14 cellular contexts compared by ENCODE assay signal in genomic region chr21:35478096-35479080, GRCh38.
DNase-seq lines count a peak whose midpoint lies in the region; ATAC-seq and TF ChIP-seq lines count a peak whose summit lies in the region.
"Had no signal": no experiment of that assay in that cellular context is flagged by ENCODE, and none has a peak within 500 bp of the region (broad histone marks: within the 10 kb centered on the region; RNA-seq: fewer than 3 reads in every experiment).

No MANE protein-coding gene starts in this region.

- no peak overlapping the region for H3K4me3 Mint-ChIP-seq in chondrocyte (ENCODE audit: unreplicated experiment)
- no peak overlapping the region for H3K4me3 Mint-ChIP-seq in neural progenitor cell
- H3K4me3 Mint-ChIP-seq: activated CD4-positive, alpha-beta memory T cell treated with anti-CD3 and anti-CD28 coated beads for 36 hours; CD8-positive, alpha-beta memory T cell; endodermal cell had no signal

- no peak overlapping the region for H2AFZ ChIP-seq in neural progenitor cell (replicated peaks)

- no peak overlapping the region for H3K9ac ChIP-seq in neural progenitor cell
- H3K9ac ChIP-seq: GM23248 had no signal

- peaks cover 2% of the 10 kb centered on the region for H3K36me3 Mint-ChIP-seq in chondrocyte (ENCODE audit: low read depth)
- no peaks in the 10 kb centered on the region for H3K36me3 Mint-ChIP-seq in neural progenitor cell
- H3K36me3 Mint-ChIP-seq: activated CD4-positive, alpha-beta memory T cell treated with anti-CD3 and anti-CD28 coated beads for 36 hours had no signal

- peak overlapping the region; percentile 45 for H3K27ac Mint-ChIP-seq in chondrocyte (ENCODE audit: unreplicated experiment)
- no peak overlapping the region for H3K27ac Mint-ChIP-seq in neural progenitor cell
- H3K27ac Mint-ChIP-seq: activated CD4-positive, alpha-beta memory T cell treated with anti-CD3 and anti-CD28 coated beads for 36 hours; CD8-positive, alpha-beta memory T cell; endodermal cell had no signal

- no peaks in the 10 kb centered on the region for H3K4me1 ChIP-seq in aorta (ENCODE audit: control insufficient read depth in 1 of 2, insufficient read depth in 2 of 2, low read length in 2 of 2)
- H3K4me1 ChIP-seq in neural progenitor cell, result peaks cover 10% of the 10 kb centered on the region

- H3K79me2 ChIP-seq in neural progenitor cell (ENCODE audit: low read depth), result no peaks in the 10 kb centered on the region

- no peaks in the 10 kb centered on the region for H3K27me3 ChIP-seq in aorta (ENCODE audit: control insufficient read depth in 1 of 2, insufficient read depth in 2 of 2, low read length in 1 of 2)
- H3K27me3 ChIP-seq in neural progenitor cell, result no peaks in the 10 kb centered on the region
- H3K27me3 ChIP-seq: vagina had no signal

- no peaks in the 10 kb centered on the region for H3K36me3 ChIP-seq in aorta (ENCODE audit: control insufficient read depth in 1 of 2, insufficient read depth in 2 of 2, low read length in 1 of 2)
- no peaks in the 10 kb centered on the region for H3K36me3 ChIP-seq in neural progenitor cell
- H3K36me3 ChIP-seq: vagina had no signal

- H3K4me3 ChIP-seq in aorta (ENCODE audit: low read length in 2 of 2) (no peak overlapping the region), neural progenitor cell (no peak overlapping the region)
- H3K4me3 ChIP-seq: GM23248, vagina had no signal

- no peaks in the 10 kb centered on the region for H4K20me1 ChIP-seq in neural progenitor cell (ENCODE audit: low read depth)

- 19 to 27% methylated on average over 5 of the region's 5 CpGs for WGBS in aorta, 2 donors

- no peak overlapping the region for H3K4me2 ChIP-seq in neural progenitor cell

- H3K9me3 ChIP-seq in aorta (ENCODE audit: control insufficient read depth, low read length) (no peaks in the 10 kb centered on the region), neural progenitor cell (ENCODE audit: low read depth) (peaks cover 10% of the 10 kb centered on the region)
- H3K9me3 ChIP-seq: vagina had no signal

- TF ChIP-seq CTCF in chondrocyte (IDR thresholded peaks at IDR 0.05) (no peak), neural progenitor cell (IDR thresholded peaks at IDR 0.05) (no peak)

- intact Hi-C loops in aorta (cut with DNase I), result no loop called here

- H3F3A ChIP-seq in neural progenitor cell (ENCODE audit: low read depth), result no peaks in the 10 kb centered on the region

- H3K4me1 Mint-ChIP-seq in chondrocyte (ENCODE audit: low read depth) (peaks cover 40% of the 10 kb centered on the region), neural progenitor cell (no peaks in the 10 kb centered on the region)

- H3K27me3 Mint-ChIP-seq in chondrocyte (ENCODE audit: low read depth) (no peaks in the 10 kb centered on the region), neural progenitor cell (ENCODE audit: insufficient read depth, low read depth) (peaks cover 6% of the 10 kb centered on the region)

- H3K27ac ChIP-seq in aorta (ENCODE audit: low read depth in 1 of 2, low read length in 2 of 2) (no peak overlapping the region), neural progenitor cell (no peak overlapping the region)
- H3K27ac ChIP-seq: GM23248, vagina had no signal

- DNase-seq in GF-D8 (lab: John Stamatoyannopoulos, UW), result peak; percentile 76
- DNase-seq in MV-4-11 (lab: John Stamatoyannopoulos, UW), result peak; percentile 90
- no peak for DNase-seq in chondrocyte (ENCODE audit: low spot score)
- peak; percentile 67 for DNase-seq in pons (ENCODE audit: low spot score)
- no peak for DNase-seq in aorta
- no peak for DNase-seq in neural progenitor cell (ENCODE audit: low spot score)
- DNase-seq: activated CD4-positive, alpha-beta memory T cell treated with anti-CD3 and anti-CD28 coated beads for 36 hours; CD8-positive, alpha-beta memory T cell; endodermal cell; GM23248; NCI-H446 treated with DMSO at 0.1 percent for 48 hours; retina had no signal

- H3K9me3 Mint-ChIP-seq in chondrocyte (ENCODE audit: low read depth) (peaks cover 9% of the 10 kb centered on the region), neural progenitor cell (peaks cover 4% of the 10 kb centered on the region)
- H3K9me3 Mint-ChIP-seq: activated CD4-positive, alpha-beta memory T cell treated with anti-CD3 and anti-CD28 coated beads for 36 hours had no signal

- ATAC-seq in aorta (ENCODE audit: low FRiP score), result no peak
- no peak for ATAC-seq in GM19463 (IDR thresholded peaks at IDR 0.05; ENCODE audit: unreplicated experiment)

Comparison
In these comparisons a context has a peak if more than half of its experiments do, and no peak if none do; other contexts are left out.
1. DNase-seq: peak in GF-D8 (single experiment), MV-4-11 (single experiment) and pons (single experiment); none in chondrocyte (single experiment), aorta (0 of 2) and neural progenitor cell (single experiment).